9 cellular contexts compared by ENCODE assay signal in the genomic region with DNA sequence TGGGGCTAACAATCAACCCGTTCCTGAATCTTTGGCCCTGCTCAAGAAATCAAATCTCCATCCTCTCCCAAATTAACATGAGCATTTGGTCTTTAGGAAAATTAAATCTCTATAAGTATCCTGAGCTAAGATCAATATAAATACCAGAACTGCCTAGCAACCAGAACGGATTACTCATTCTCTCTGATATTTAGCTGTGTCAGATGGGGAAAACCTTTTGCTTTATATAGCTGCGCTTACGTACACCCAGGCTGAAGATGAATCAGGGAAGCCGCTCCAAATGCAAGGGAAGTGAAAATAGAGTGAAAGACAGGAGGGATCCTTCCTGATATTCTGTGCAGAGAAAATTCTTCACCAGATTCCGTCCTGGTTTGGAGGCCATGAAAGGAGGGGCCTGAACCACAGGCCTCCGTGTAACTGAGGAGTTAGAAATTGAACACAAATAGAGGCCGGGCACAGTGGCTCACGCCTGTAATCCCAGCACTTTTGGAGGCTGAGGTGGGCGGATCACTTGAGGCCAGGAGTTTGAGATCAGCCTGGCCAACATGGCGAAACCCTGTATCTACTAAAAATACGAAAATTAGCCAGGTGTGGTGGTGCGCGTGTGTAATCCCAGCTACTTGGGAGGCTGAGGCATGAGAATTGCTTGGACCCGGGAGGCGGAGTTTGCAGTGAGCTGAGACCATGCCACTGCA. TPM values are rescaled to one million over a fixed set of nuclear protein-coding genes. Genes with fewer than 3 reads are reported as not detected.
DNase-seq lines count a peak whose midpoint lies in the region; ATAC-seq and TF ChIP-seq lines count a peak whose summit lies in the region.
"Had no signal": no experiment of that assay in that cellular context is flagged by ENCODE, and none has a peak within 500 bp of the region (broad histone marks: within the 10 kb centered on the region; RNA-seq: fewer than 3 reads in every experiment).

No MANE protein-coding gene starts in this region.

- intact Hi-C loops in left ventricle myocardium inferior (cut with micrococcal nuclease) = loop anchor here (10.0 kb wide), 2 partner anchors 86 to 156 kb away; partner anchors contain the start of genes CASKIN2, MYO15B and TSEN54
- intact Hi-C loops in cardiac septum (cut with DNase I) = loop anchor here (5.0 kb wide), 1 partner anchor 58 kb away; no protein-coding TSS in a partner anchor
- intact Hi-C loops in vagina (cut with DNase I) = loop anchor here (5.0 kb wide), 2 partner anchors 88 to 158 kb away; partner anchors contain the start of genes CASKIN2, MYO15B and TSEN54

- DNase-seq in left ventricle myocardium inferior (no peak), cardiac septum (ENCODE audit: low spot score) (no peak), coronary artery (ENCODE audit: low spot score) (no peak), vagina (ENCODE audit: extremely low spot score in 2 of 2) (no peak), GM20000 (ENCODE audit: low spot score) (no peak), HuH-7 (ENCODE audit: low spot score) (no peak)
- DNase-seq: thyroid gland had no signal

- no peak overlapping the region for H3K9ac ChIP-seq in mucosa of rectum (ENCODE audit: low read depth in 1 of 2, low read length in 2 of 2)

- no peak for ATAC-seq in GM19324 (IDR thresholded peaks at IDR 0.05; ENCODE audit: low FRiP score, unreplicated experiment)

- TF ChIP-seq CTCF in left ventricle myocardium inferior (IDR thresholded peaks at IDR 0.05; ENCODE audit: borderline replicate concordance) (no peak), coronary artery (IDR thresholded peaks at IDR 0.05) (no peak), vagina (IDR thresholded peaks at IDR 0.05) (no peak), GM20000 (IDR thresholded peaks at IDR 0.05; ENCODE audit: extremely low read depth, missing control alignments) (no peak)

- TF ChIP-seq POLR2A in vagina (IDR thresholded peaks at IDR 0.05) = no peak

- H3K9me3 ChIP-seq in left ventricle myocardium inferior (replicated peaks) = no peaks in the 10 kb centered on the region
- no peaks in the 10 kb centered on the region for H3K9me3 ChIP-seq in mucosa of rectum (ENCODE audit: control insufficient read depth in 2 of 2, low read length in 2 of 2)
- no peaks in the 10 kb centered on the region for H3K9me3 ChIP-seq in vagina
- H3K9me3 ChIP-seq: thyroid gland had no signal

- peak overlapping the region; percentile 18 for H3K27ac ChIP-seq in left ventricle myocardium inferior (replicated peaks)
- H3K27ac ChIP-seq in coronary artery = peak overlapping the region; percentile 63 to 82
- H3K27ac ChIP-seq in mucosa of rectum (ENCODE audit: low read depth in 2 of 2, low read length in 2 of 2) = peak overlapping the region; percentile 15 to 52
- peak overlapping the region; percentile 69 for H3K27ac ChIP-seq in vagina

- H3K36me3 ChIP-seq in left ventricle myocardium inferior (no peaks in the 10 kb centered on the region), mucosa of rectum (ENCODE audit: control insufficient read depth in 2 of 2, insufficient read depth in 2 of 2, low read length in 2 of 2) (no peaks in the 10 kb centered on the region), vagina (no peaks in the 10 kb centered on the region)
- H3K36me3 ChIP-seq: thyroid gland had no signal

- H3K4me3 ChIP-seq in left ventricle myocardium inferior (no peak overlapping the region), coronary artery (no peak overlapping the region), mucosa of rectum (ENCODE audit: low read length in 2 of 2) (no peak overlapping the region), vagina (no peak overlapping the region)
- H3K4me3 ChIP-seq: thyroid gland had no signal

- H3K27me3 ChIP-seq in left ventricle myocardium inferior (ENCODE audit: low read depth) (no peaks in the 10 kb centered on the region), mucosa of rectum (ENCODE audit: control insufficient read depth in 2 of 2, insufficient read depth in 2 of 2, low read length in 2 of 2) (no peaks in the 10 kb centered on the region), vagina (no peaks in the 10 kb centered on the region)
- H3K27me3 ChIP-seq: thyroid gland had no signal

- H3K4me1 ChIP-seq in left ventricle myocardium inferior = peaks cover 12% of the 10 kb centered on the region
- H3K4me1 ChIP-seq in mucosa of rectum (ENCODE audit: control insufficient read depth in 2 of 2, insufficient read depth in 2 of 2, low read length in 2 of 2) = peaks cover 2 to 11% of the 10 kb centered on the region in 2 donors
- H3K4me1 ChIP-seq in vagina = peaks cover 17% of the 10 kb centered on the region

RNA-seq across cellular contexts. Expression of gene GRB2, which starts 23.4 kb away (rescaled TPM):
- 42.2 TPM for total RNA-seq in left ventricle myocardium inferior
- 57.1 TPM for total RNA-seq in cardiac septum
- total RNA-seq in vagina = 71.9 TPM

RNA-seq across cellular contexts. Expression of gene TMEM94, which starts 27.5 kb away (rescaled TPM):
- total RNA-seq in left ventricle myocardium inferior = 38.8 TPM
- 56.6 TPM for total RNA-seq in cardiac septum
- total RNA-seq in vagina = 43.2 TPM

Comparison
In these comparisons a context has a peak if more than half of its experiments do, and no peak if none do; other contexts are left out.
1. H3K27ac ChIP-seq: peak in every context shown above with its lines; median percentile 72 in coronary artery; 69 in vagina; 34 in mucosa of rectum; 18 in left ventricle myocardium inferior.